21 cellular contexts compared by ENCODE assay signal in the genomic region with DNA sequence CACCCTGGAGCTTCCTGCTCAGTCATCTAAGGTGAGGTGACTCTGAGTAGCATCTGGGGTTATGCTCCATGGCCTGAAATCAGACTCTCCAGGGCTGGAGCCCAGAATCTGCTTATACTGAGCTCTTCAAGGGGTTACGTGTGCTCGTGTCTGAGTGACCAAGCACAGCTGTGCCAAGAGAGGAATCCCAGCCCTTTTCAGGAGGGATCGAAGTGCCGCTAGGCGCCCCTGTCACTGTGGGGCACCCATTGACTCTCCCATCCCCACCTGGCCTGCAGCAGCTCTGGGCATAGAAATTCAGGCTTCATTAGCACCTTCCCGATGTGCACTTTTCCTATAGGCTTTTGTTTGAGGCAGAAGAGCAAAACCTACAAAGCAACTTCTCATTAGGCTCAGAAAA. TPM values are rescaled to one million over a fixed set of nuclear protein-coding genes. Genes with fewer than 3 reads are reported as not detected.
A peak's percentile ranks its signal among the peaks of the same experiment; 100 is the strongest.
DNase-seq lines count a peak whose midpoint lies in the region; ATAC-seq, FAIRE-seq and TF ChIP-seq lines count a peak whose summit lies in the region.
"Had no signal": no experiment of that assay in that cellular context is flagged by ENCODE, and none has a peak within 500 bp of the region (broad histone marks: within the 10 kb centered on the region; RNA-seq: fewer than 3 reads in every experiment).

No MANE protein-coding gene starts in this region.

- peaks cover 8% of the 10 kb centered on the region for H3K79me1 ChIP-seq in H1 (ENCODE audit: low read depth, low read length)

- no peak overlapping the region for H2BK20ac ChIP-seq in H1 (ENCODE audit: low read length)

- POLR2A ChIA-PET in H1 (lab: Charles Lee; ENCODE audit: partially characterized antibody): interaction anchor here (0.7 to 12.7 kb wide), 8 partner anchors 12 to 106 kb away, joined by 3 to 240 read pairs (median 14); a partner anchor contains a TSS

- TF ChIP-seq CTCF in OCI-LY3 (IDR thresholded peaks at IDR 0.05; ENCODE audit: low read depth, low read length) (no peak), H1 (IDR thresholded peaks at IDR 0.05; ENCODE audit: control extremely low read depth in 1 of 3, insufficient read depth in 1 of 3, low read depth in 1 of 3, low read length in 3 of 3) (no peak), thyroid gland (IDR thresholded peaks at IDR 0.05) (no peak), omental fat pad (IDR thresholded peaks at IDR 0.05) (no peak)

- no peak overlapping the region for H2BK120ac ChIP-seq in H1 (replicated peaks; ENCODE audit: low read depth, low read length)

- H3K27me3 ChIP-seq in OCI-LY3 (ENCODE audit: low read depth, low read length): no peaks in the 10 kb centered on the region
- no peaks in the 10 kb centered on the region for H3K27me3 ChIP-seq in H1 (replicated peaks in 1 of 4; ENCODE audit: control insufficient read depth in 3 of 4, extremely low read depth in 1 of 4, insufficient read depth in 3 of 4, low read length in 3 of 4)
- H3K27me3 ChIP-seq in thyroid gland: no peaks in the 10 kb centered on the region
- H3K27me3 ChIP-seq: BE2C had no signal

- H4K5ac ChIP-seq in H1 (ENCODE audit: insufficient read length, low read depth, low read length): no peak overlapping the region

- no peak overlapping the region for H4K91ac ChIP-seq in H1 (replicated peaks; ENCODE audit: insufficient read length, low read length)

- H3K9me3 ChIP-seq in OCI-LY3 (ENCODE audit: insufficient read depth, low read length) (no peaks in the 10 kb centered on the region), H1 (ENCODE audit: insufficient read depth in 2 of 2, low read depth in 1 of 2, low read length in 1 of 2) (no peaks in the 10 kb centered on the region), thyroid gland (no peaks in the 10 kb centered on the region)
- H3K9me3 ChIP-seq: BE2C, HAP-1 had no signal

- no peak overlapping the region for H3K4ac ChIP-seq in H1 (replicated peaks; ENCODE audit: insufficient read length, low read depth, low read length)

- H3K27ac ChIP-seq in OCI-LY3 (ENCODE audit: low read length) (no peak overlapping the region), H1 (ENCODE audit: low read depth, low read length) (no peak overlapping the region), thyroid gland (no peak overlapping the region)

- DNase-seq in activated effector memory CD4-positive, alpha-beta T cell treated with anti-CD3 and anti-CD28 coated beads, Interleukin-2, amount 50 U/mL, for 16 hours: peak; percentile 39
- DNase-seq in activated effector memory CD4-positive, alpha-beta T cell treated with Interleukin-2 at 50 U/mL for 16 hours: no peak
- DNase-seq in H1 (ENCODE audit: low read depth in 1 of 2, low spot score in 2 of 2): no peak
- peak; percentile 18 to 30 for DNase-seq in thyroid gland
- no peak for DNase-seq in omental fat pad (ENCODE audit: low spot score)
- no peak for DNase-seq in AML-193 (lab: John Stamatoyannopoulos, UW)
- DNase-seq: BE2C; C1 segment of cervical spinal cord; CD4-positive, CD25-positive, alpha-beta regulatory T cell; CD8-positive, alpha-beta memory T cell; COR-L47; DMS 273 treated with DMSO at 0.1 percent for 48 hours; DMS53; DND-41; EL; GOT3 had no signal

- H2AFZ ChIP-seq in OCI-LY3 (ENCODE audit: low read depth, low read length): no peak overlapping the region
- H2AFZ ChIP-seq in H1 (ENCODE audit: low read length): no peak overlapping the region

- H2AK5ac ChIP-seq in H1 (ENCODE audit: low read depth, low read length): no peak overlapping the region

- H3K9ac ChIP-seq in OCI-LY3 (ENCODE audit: low read length): 0 out of 2 replicates have a peak overlapping the region, but pooled peaks have one; percentile 6
- H3K9ac ChIP-seq in H1 (replicated peaks in 1 of 4; ENCODE audit: extremely low read depth in 1 of 4, low read depth in 3 of 4, low read length in 3 of 4): no peak overlapping the region

- 85% methylated on average over 6 of the region's 6 CpGs; no CpG with 5 or more reads in 1 of the 2 experiments for WGBS in H1 (ENCODE audit: extremely low coverage in 1 of 2, insufficient coverage in 1 of 2, insufficient read length in 1 of 2, insufficient replicate concordance in 2 of 2, low coverage in 1 of 2, low lambda C conversion rate in 2 of 2, missing lambda C conversion rate in 1 of 2), 2 experiments
- 34 to 44% methylated on average over 3 to 6 of the region's 6 CpGs for WGBS in thyroid gland, 2 donors

- no peaks in the 10 kb centered on the region for H3K23me2 ChIP-seq in H1 (ENCODE audit: low read depth, low read length)

- no peak overlapping the region for H2BK5ac ChIP-seq in H1 (ENCODE audit: low read depth, low read length)

- no peak overlapping the region for H3K23ac ChIP-seq in H1 (ENCODE audit: insufficient read length)

- no peak for ATAC-seq in omental fat pad (ENCODE audit: low FRiP score)
- no peak for ATAC-seq in HG03025 (IDR thresholded peaks at IDR 0.05; ENCODE audit: low FRiP score, unreplicated experiment)

- H3K56ac ChIP-seq in H1 (replicated peaks; ENCODE audit: insufficient read length, low read depth, low read length): no peak overlapping the region

- no peak for TF ChIP-seq EP300 in H1 (IDR thresholded peaks at IDR 0.05; ENCODE audit: borderline replicate concordance in 1 of 2, low read depth in 2 of 2, low read length in 2 of 2)

- CTCF ChIA-PET in H1 (lab: Charles Lee; ENCODE audit: partially characterized antibody): interaction anchor here (0.7 to 4.6 kb wide), 6 partner anchors 10 to 214 kb away, joined by 3 to 41 read pairs (median 4); no protein-coding TSS in a partner anchor

- H3K14ac ChIP-seq in H1 (ENCODE audit: insufficient read length): no peak overlapping the region

- no peak for TF ChIP-seq RAD21 in H1 (IDR thresholded peaks at IDR 0.05 in 1 of 2, conservative IDR thresholded peaks at IDR 0.05 in 1 of 2; ENCODE audit: low read depth in 2 of 2, low read length in 2 of 2)

- peak overlapping the region; percentile 59 for H3K4me2 ChIP-seq in OCI-LY3 (ENCODE audit: low read length)
- no peak overlapping the region for H3K4me2 ChIP-seq in H1 (ENCODE audit: insufficient read depth in 1 of 2, low read depth in 2 of 2, low read length in 2 of 2)

- no peak overlapping the region for H2BK12ac ChIP-seq in H1 (ENCODE audit: low read depth, low read length)

- intact Hi-C loops in thyroid gland (cut with DNase I): no loop called here

- H4K20me1 ChIP-seq in OCI-LY3 (ENCODE audit: insufficient read depth, low read length) (no peaks in the 10 kb centered on the region), H1 (replicated peaks in 1 of 2; ENCODE audit: control insufficient read depth in 1 of 2, insufficient read depth in 2 of 2, low read length in 2 of 2) (peaks cover 1 to 9% of the 10 kb centered on the region in 2 experiments)

- no peak overlapping the region for H3K18ac ChIP-seq in H1 (ENCODE audit: extremely low read depth, low read length)

- H3K36me3 ChIP-seq in OCI-LY3 (replicated peaks; ENCODE audit: low read depth, low read length): peaks cover 27% of the 10 kb centered on the region
- peaks cover 46 to 97% (median 81%) of the 10 kb centered on the region in 4 experiments for H3K36me3 ChIP-seq in H1 (ENCODE audit: control insufficient read depth in 2 of 4, insufficient read depth in 4 of 4, low read length in 3 of 4)
- no peaks in the 10 kb centered on the region for H3K36me3 ChIP-seq in thyroid gland
- H3K36me3 ChIP-seq: BE2C had no signal

- H4K8ac ChIP-seq in H1 (ENCODE audit: extremely low read depth, insufficient read depth, low read length): no peak overlapping the region

- no peak overlapping the region for H2BK15ac ChIP-seq in H1 (ENCODE audit: low read length)

- H3K79me2 ChIP-seq in OCI-LY3 (ENCODE audit: low read length) (no peaks in the 10 kb centered on the region), H1 (ENCODE audit: control insufficient read depth in 1 of 2, insufficient read depth in 2 of 2, low read length in 2 of 2) (peaks cover 0 to 9% of the 10 kb centered on the region in 2 experiments; a peak in 1 of 4 replicates)

- TF ChIP-seq POLR2A in H1 (IDR thresholded peaks at IDR 0.05; ENCODE audit: control extremely low read depth in 1 of 2, low read depth in 2 of 2, low read length in 2 of 2) (no peak; a peak in 1 of 3 replicates), thyroid gland (IDR thresholded peaks at IDR 0.05) (no peak)

- H3K4me3 ChIP-seq in OCI-LY3 (ENCODE audit: low read length) (no peak overlapping the region), H1 (ENCODE audit: extremely low read depth in 1 of 4, insufficient read depth in 2 of 4, low read depth in 3 of 4, low read length in 4 of 4) (no peak overlapping the region), thyroid gland (replicated peaks in 1 of 3) (no peak overlapping the region)
- H3K4me3 ChIP-seq: HAP-1 had no signal

- peaks cover 45% of the 10 kb centered on the region for H3K4me1 ChIP-seq in OCI-LY3 (ENCODE audit: low read length)
- H3K4me1 ChIP-seq in H1 (replicated peaks in 1 of 4; ENCODE audit: control insufficient read depth in 3 of 4, insufficient read depth in 4 of 4, low read length in 3 of 4): peaks cover 0 to 20% (median 10%) of the 10 kb centered on the region in 4 experiments; a peak in 6 of 7 replicates
- H3K4me1 ChIP-seq in thyroid gland: no peaks in the 10 kb centered on the region
- H3K4me1 ChIP-seq: BE2C had no signal

- no peak for FAIRE-seq in H1 (lab: Jason Lieb, UNC)
- FAIRE-seq: G401.6, GM12891 had no signal

RNA-seq across cellular contexts. Expression of a gene that starts 13.8 kb away (rescaled TPM):
- 184 and 187 TPM in 2 replicates for total RNA-seq in H1 (2021; fragmentation: NEBNext Ultra II Directional; extraction: Animal tissue kit (Norgen Biotek cat#: 25700))
- polyA plus RNA-seq in H1 (2011; rRNA removed): 44.0 and 51.4 TPM in 2 replicates
- 58.3 TPM for polyA plus RNA-seq in H1 (2011; cell fraction: cytosol; rRNA removed)
- polyA plus RNA-seq in H1 (2011; cell fraction: nucleus; rRNA removed): 162 TPM
- polyA plus RNA-seq in H1 (2012, experiment 1 of 2): 80.3 to 102 TPM (median 93.1 TPM) in 4 replicates
- polyA plus RNA-seq in H1 (2012, experiment 2 of 2): 13.9 TPM
- polyA plus RNA-seq in H1 (2013, experiment 1 of 2): 125 TPM
- polyA plus RNA-seq in H1 (2013, experiment 2 of 2): 109 TPM
- 145 and 147 TPM in 2 replicates for polyA minus RNA-seq in H1 (2011; rRNA and poly(A)+ RNA removed)
- polyA minus RNA-seq in H1 (2011; cell fraction: cytosol; rRNA and poly(A)+ RNA removed): 113 TPM
- 237 TPM for polyA minus RNA-seq in H1 (2011; cell fraction: nucleus; rRNA and poly(A)+ RNA removed)
- total RNA-seq in thyroid gland: 1 to 10 TPM in 2 of 4 donors, under 1 TPM in 2; 0.24 to 2.0 (median 1.1) TPM
- total RNA-seq in omental fat pad: 1 to 10 TPM in 3 of 4 donors, under 1 TPM in 1; 0.31 to 7.6 (median 1.2) TPM
- polyA plus RNA-seq: CD8-positive, alpha-beta memory T cell had no signal

RNA-seq across cellular contexts. Expression of a gene that starts 51.6 kb away (rescaled TPM):
- total RNA-seq in H1 (2021; fragmentation: NEBNext Ultra II Directional; extraction: Animal tissue kit (Norgen Biotek cat#: 25700)): 36.0 and 39.9 TPM in 2 replicates
- 15.7 and 18.1 TPM in 2 replicates for polyA plus RNA-seq in H1 (2011; rRNA removed)
- polyA plus RNA-seq in H1 (2011; cell fraction: cytosol; rRNA removed): 17.6 TPM
- 14.5 TPM for polyA plus RNA-seq in H1 (2011; cell fraction: nucleus; rRNA removed)
- 17.1 to 25.9 TPM (median 19.9 TPM) in 4 replicates for polyA plus RNA-seq in H1 (2012, experiment 1 of 2)
- 3.5 TPM for polyA plus RNA-seq in H1 (2012, experiment 2 of 2)
- 24.0 TPM for polyA plus RNA-seq in H1 (2013, experiment 1 of 2)
- polyA plus RNA-seq in H1 (2013, experiment 2 of 2): 20.7 TPM
- 29.8 and 44.0 TPM in 2 replicates for polyA minus RNA-seq in H1 (2011; rRNA and poly(A)+ RNA removed)
- polyA minus RNA-seq in H1 (2011; cell fraction: cytosol; rRNA and poly(A)+ RNA removed): 27.1 TPM
- 45.1 TPM for polyA minus RNA-seq in H1 (2011; cell fraction: nucleus; rRNA and poly(A)+ RNA removed)
- total RNA-seq in thyroid gland (10 to 100 TPM; 46.7 to 77.8 (median 65.7) TPM), omental fat pad (10 to 100 TPM; 28.7 to 63.4 (median 41.1) TPM)

Comparison
In these comparisons a context has a peak if more than half of its experiments do, and no peak if none do; other contexts are left out.
1. DNase-seq: peak in activated effector memory CD4-positive, alpha-beta T cell treated with anti-CD3 and anti-CD28 coated beads, Interleukin-2, amount 50 U/mL, for 16 hours (single experiment) and thyroid gland (2 of 2); none in activated effector memory CD4-positive, alpha-beta T cell treated with Interleukin-2 at 50 U/mL for 16 hours (single experiment), H1 (0 of 2), omental fat pad (single experiment) and AML-193 (0 of 2).
2. RNA of a gene that starts 13.8 kb away (total RNA-seq): 184 to 187 TPM in H1; 0.24 to 2.0 TPM in thyroid gland and 0.31 to 7.6 TPM in omental fat pad; every median in the first group is over 10 times any median in the second.